ENCODE assay signal across 24 cellular contexts in genomic region chr17:44269118-44269794, GRCh38. TPM values are rescaled to one million over a fixed set of nuclear protein-coding genes. Genes with fewer than 3 reads are reported as not detected.
"Had no signal": no experiment of that assay in that cellular context is flagged by ENCODE, and none has a peak within 500 bp of the region (broad histone marks: within the 10 kb centered on the region; RNA-seq: fewer than 3 reads in every experiment).

No MANE protein-coding gene starts in this region.

- ATAC-seq: activated CD8-positive, alpha-beta T cell treated with anti-CD3 and anti-CD28 coated beads for 36 hours; left lung; mucosa of descending colon; natural killer cell had no signal

- H2AFZ ChIP-seq: hepatocyte had no signal

- DNase-seq: activated B cell treated with CpG ODN at 0.5 μM for 24 hours; activated CD4-positive, alpha-beta T cell treated with anti-CD3 and anti-CD28 coated beads for 48 hours; activated CD8-positive, alpha-beta memory T cell treated with anti-CD3 and anti-CD28 coated beads, Interleukin-2, amount 50 U/mL, for 4 hours; activated CD8-positive, alpha-beta T cell treated with anti-CD3 and anti-CD28 coated beads for 36 hours; activated effector memory CD4-positive, alpha-beta T cell treated with anti-CD3 and anti-CD28 coated beads, Interleukin-2, amount 50 U/mL, for 16 hours; activated T-cell treated with anti-CD3 and anti-CD28 coated beads, Interleukin-2, amount 50 U/mL, for 48 hours; dorsolateral prefrontal cortex; kidney; left lung; mucosa of descending colon; natural killer cell; posterior cingulate gyrus; small intestine; stimulated activated CD4-positive, alpha-beta T cell treated with anti-CD3 and anti-CD28 coated beads, Interleukin-4, amount 100 ng/mL, for 4 hours; stimulated activated CD8-positive, alpha-beta memory T cell treated with anti-CD3 and anti-CD28 coated beads, Interleukin-4, amount 100 ng/mL, for 48 hours; stimulated activated naive CD4-positive, alpha-beta T cell treated with Interleukin-2 at 50 U/mL for 16 hours; trophoblast cell had no signal

- H3K36me3 ChIP-seq: cardiac muscle cell, esophagus muscularis mucosa, left lung, right atrium auricular region had no signal

- H3K9me3 ChIP-seq: esophagus muscularis mucosa, left lung, mucosa of descending colon, right atrium auricular region had no signal

- H3K27me3 ChIP-seq: cardiac muscle cell, dorsolateral prefrontal cortex, hepatocyte, left lung, right atrium auricular region had no signal

- H3K4me3 ChIP-seq: cardiac muscle cell, dorsolateral prefrontal cortex, esophagus muscularis mucosa, hepatocyte, left lung, mucosa of descending colon, right atrium auricular region had no signal

- FAIRE-seq: endometrium, kidney, small intestine had no signal

- H3K79me2 ChIP-seq: hepatocyte had no signal

- H3K4me1 ChIP-seq: left lung had no signal

- H3K4me2 ChIP-seq: hepatocyte had no signal

- H3K27ac ChIP-seq: cardiac muscle cell, dorsolateral prefrontal cortex, esophagus muscularis mucosa, hepatocyte, left lung, right atrium auricular region had no signal

RNA-seq across cellular contexts. Expression of gene SLC4A1, which starts 1.3 kb away (rescaled TPM):
- total RNA-seq: activated CD8-positive, alpha-beta T cell treated with anti-CD3 and anti-CD28 coated beads for 36 hours; cardiac muscle cell; fibroblast of villous mesenchyme; glomerular endothelial cell; hepatocyte; mucosa of descending colon; natural killer cell had no signal
- polyA plus RNA-seq: cardiac muscle cell, hepatocyte, small intestine had no signal
